Comparison of ENCODE assay signal across 38 cellular contexts in genomic region chr13:31530883-31531282, GRCh38.
"Had no signal": no experiment of that assay in that cellular context is flagged by ENCODE, and none has a peak within 500 bp of the region (broad histone marks: within the 10 kb centered on the region; RNA-seq: fewer than 3 reads in every experiment).

No MANE protein-coding gene starts in this region.

- DNase-seq: activated CD4-positive, alpha-beta T cell treated with anti-CD3 and anti-CD28 coated beads for 1 hour; activated CD4-positive, alpha-beta T cell treated with anti-CD3 and anti-CD28 coated beads for 48 hours; activated CD4-positive, alpha-beta T cell treated with anti-CD3 and anti-CD28 coated beads, Interleukin-2, amount 50 U/mL, for 4 hours; activated CD4-positive, CD25-positive, alpha-beta regulatory T cell; activated CD8-positive, alpha-beta T cell treated with anti-CD3 and anti-CD28 coated beads for 36 hours; activated gamma-delta T cell treated with Interleukin-2 at 50 U/mL for 16 hours; activated naive CD4-positive, alpha-beta T cell treated with anti-CD3 and anti-CD28 coated beads, Interleukin-2, amount 10 ng/mL, durations not matched to agents 7 days and 5 days; activated naive CD8-positive, alpha-beta T cell treated with anti-CD3 and anti-CD28 coated beads, Interleukin-2, amount 50 U/mL, for 24 hours; activated T-cell treated with anti-CD3 and anti-CD28 coated beads, Interleukin-2, amount 50 U/mL, for 1 hour; activated T-cell treated with anti-CD3 and anti-CD28 coated beads, Interleukin-2, amount 50 U/mL, for 72 hours; anterior cingulate cortex; central memory CD4-positive, alpha-beta T cell; Kasumi-1; KBM-7; MG63; NCI-H1048; NCI-H1105 treated with DMSO at 0.1 percent for 48 hours; NCI-H1436; NCI-H1694; NCI-H1930; NCI-H2081 treated with DMSO at 0.1 percent for 48 hours; NCI-H2171; NCI-H510A; NCI-H69; NK-92 treated with Interleukin-12 subunit alpha and Interleukin-12 subunit beta, amount 100 ng/mL, for 24 hours; PC-3; Peyer's patch; RPMI8226; SHP77 treated with DMSO at 0.1 percent for 48 hours; T-cell; T-helper 17 cell had no signal

- H3K4me3 ChIP-seq: MG63, Peyer's patch, SJSA1 had no signal

- H3K4me3 Mint-ChIP-seq: activated CD8-positive, alpha-beta T cell treated with anti-CD3 and anti-CD28 coated beads for 36 hours; activated naive CD4-positive, alpha-beta T cell treated with anti-CD3 and anti-CD28 coated beads, Interleukin-2, amount 10 ng/mL, durations not matched to agents 7 days and 5 days; activated naive CD8-positive, alpha-beta T cell; activated naive CD8-positive, alpha-beta T cell treated with anti-CD3 and anti-CD28 coated beads, Interleukin-2, amount 50 U/mL, for 24 hours; activated T-cell treated with anti-CD3 and anti-CD28 coated beads, Interleukin-2, amount 50 U/mL, for 72 hours; activated T-helper 17 cell treated with anti-CD3 and anti-CD28 coated beads, Interleukin-2, amount 50 U/mL, for 72 hours; brain; IgD-negative memory B cell; T-cell; T-helper 17 cell had no signal

- H3K9me3 Mint-ChIP-seq: activated CD8-positive, alpha-beta T cell treated with anti-CD3 and anti-CD28 coated beads for 36 hours; activated naive CD4-positive, alpha-beta T cell treated with anti-CD3 and anti-CD28 coated beads, Interleukin-2, amount 10 ng/mL, durations not matched to agents 7 days and 5 days; activated naive CD8-positive, alpha-beta T cell treated with anti-CD3 and anti-CD28 coated beads, Interleukin-2, amount 50 U/mL, for 24 hours had no signal

- ATAC-seq: activated CD8-positive, alpha-beta T cell treated with anti-CD3 and anti-CD28 coated beads for 36 hours; activated naive CD8-positive, alpha-beta T cell treated with anti-CD3 and anti-CD28 coated beads, Interleukin-2, amount 50 U/mL, for 24 hours; activated T-cell treated with anti-CD3 and anti-CD28 coated beads, Interleukin-2, amount 50 U/mL, for 72 hours; activated T-helper 17 cell treated with anti-CD3 and anti-CD28 coated beads, Interleukin-2, amount 50 U/mL, for 72 hours; PC-3; SK-N-SH treated with all-trans-retinoic acid at 6 μM for 48 hours; T-cell; T-helper 17 cell had no signal

- H3K4me1 Mint-ChIP-seq: activated naive CD4-positive, alpha-beta T cell treated with anti-CD3 and anti-CD28 coated beads, Interleukin-2, amount 10 ng/mL, durations not matched to agents 7 days and 5 days; activated naive CD8-positive, alpha-beta T cell treated with anti-CD3 and anti-CD28 coated beads, Interleukin-2, amount 50 U/mL, for 24 hours; activated T-helper 17 cell treated with anti-CD3 and anti-CD28 coated beads, Interleukin-2, amount 50 U/mL, for 72 hours; IgD-negative memory B cell; T-cell; T-helper 17 cell had no signal

- H3K27ac Mint-ChIP-seq: activated CD8-positive, alpha-beta T cell treated with anti-CD3 and anti-CD28 coated beads for 36 hours; activated naive CD8-positive, alpha-beta T cell; activated naive CD8-positive, alpha-beta T cell treated with anti-CD3 and anti-CD28 coated beads, Interleukin-2, amount 50 U/mL, for 24 hours; activated T-cell treated with anti-CD3 and anti-CD28 coated beads, Interleukin-2, amount 50 U/mL, for 72 hours; activated T-helper 17 cell treated with anti-CD3 and anti-CD28 coated beads, Interleukin-2, amount 50 U/mL, for 72 hours; IgD-negative memory B cell; T-cell; T-helper 17 cell had no signal

- H3K27me3 ChIP-seq: MG63, Peyer's patch, SJSA1 had no signal

- H3K36me3 ChIP-seq: MG63, Peyer's patch, SJSA1 had no signal

- H3K9me3 ChIP-seq: MG63, Peyer's patch, SJSA1 had no signal

- H3K4me1 ChIP-seq: Peyer's patch, SJSA1 had no signal

- H3K27me3 Mint-ChIP-seq: activated CD8-positive, alpha-beta T cell treated with anti-CD3 and anti-CD28 coated beads for 36 hours; activated naive CD4-positive, alpha-beta T cell treated with anti-CD3 and anti-CD28 coated beads, Interleukin-2, amount 10 ng/mL, durations not matched to agents 7 days and 5 days; activated T-helper 17 cell treated with anti-CD3 and anti-CD28 coated beads, Interleukin-2, amount 50 U/mL, for 72 hours; brain; IgD-negative memory B cell had no signal

- H3K36me3 Mint-ChIP-seq: activated naive CD4-positive, alpha-beta T cell treated with anti-CD3 and anti-CD28 coated beads, Interleukin-2, amount 10 ng/mL, durations not matched to agents 7 days and 5 days; activated naive CD8-positive, alpha-beta T cell; brain; IgD-negative memory B cell; T-cell had no signal

- H3K27ac ChIP-seq: Peyer's patch, SJSA1, VCaP had no signal
